Comparison of ENCODE assay signal across 4 cellular contexts in genomic region chr20:49615051-49615400, GRCh38. TPM values are rescaled to one million over a fixed set of nuclear protein-coding genes. Genes with fewer than 3 reads are reported as not detected.
"Had no signal": no experiment of that assay in that cellular context is flagged by ENCODE, and none has a peak within 500 bp of the region (broad histone marks: within the 10 kb centered on the region; RNA-seq: fewer than 3 reads in every experiment).

No MANE protein-coding gene starts in this region.

RNA-seq across cellular contexts. Expression of gene PTGIS, which starts 47.1 kb away (rescaled TPM):
- total RNA-seq: K562, OCI-LY7, SJSA1 had no signal
- polyA plus RNA-seq: IgD-negative memory B cell, K562 had no signal
